8 cellular contexts compared by ENCODE assay signal in genomic region chr5:372911-373709, GRCh38.
A peak's percentile ranks its signal among the peaks of the same experiment; 100 is the strongest.
DNase-seq lines count a peak whose midpoint lies in the region; ATAC-seq and TF ChIP-seq lines count a peak whose summit lies in the region.

No MANE protein-coding gene starts in this region.

- peak overlapping the region; percentile 96 for H3K27ac Mint-ChIP-seq in T-helper 2 cell treated with Interferon-gamma antibody and Interleukin-4, amounts not matched to agents 5 μg/mL and 100 μg/mL, for 36 hours

- POLR2A ChIA-PET in GM10248 (lab: Yijun Ruan, JAX): no interaction called here

- TF ChIP-seq CTCF in GM10248 (IDR thresholded peaks at IDR 0.05; ENCODE audit: control extremely low read depth, extremely low read depth, low read depth, missing control alignments): no peak

- peak; percentile 59 to 93 (median 87) for DNase-seq in NCI-H1417 (lab: John Stamatoyannopoulos, UW)
- no peak for DNase-seq in NCI-H1417 treated with DMSO at 0.1 percent for 48 hours (lab: John Stamatoyannopoulos, UW)
- peak; percentile 8 for DNase-seq in T-helper 2 cell treated with Interferon-gamma antibody and Interleukin-4, amounts not matched to agents 5 μg/mL and 100 μg/mL, for 36 hours (ENCODE audit: low spot score)
- no peak for DNase-seq in GM10248 (ENCODE audit: extremely low spot score)
- DNase-seq in Kasumi-1 (lab: John Stamatoyannopoulos, UW): no peak

- no peaks in the 10 kb centered on the region for H3K9me3 Mint-ChIP-seq in T-helper 2 cell treated with Interferon-gamma antibody and Interleukin-4, amounts not matched to agents 5 μg/mL and 100 μg/mL, for 36 hours

- peaks cover 66% of the 10 kb centered on the region for H3K4me1 Mint-ChIP-seq in T-helper 2 cell treated with Interferon-gamma antibody and Interleukin-4, amounts not matched to agents 5 μg/mL and 100 μg/mL, for 36 hours (ENCODE audit: low read depth)

- CTCF ChIA-PET in GM10248 (lab: Yijun Ruan, JAX): interaction anchor here (1.0 to 1.7 kb wide), 2 partner anchors 30 to 56 kb away, joined by 3 to 7 read pairs; no protein-coding TSS in a partner anchor

- no peaks in the 10 kb centered on the region for H3K9me3 ChIP-seq in iPS-18c (ENCODE audit: control insufficient read depth, insufficient read depth, low read length)

- peak overlapping the region; percentile 80 for H3K4me3 Mint-ChIP-seq in T-helper 2 cell treated with Interferon-gamma antibody and Interleukin-4, amounts not matched to agents 5 μg/mL and 100 μg/mL, for 36 hours

- H3K27me3 Mint-ChIP-seq in T-helper 2 cell treated with Interferon-gamma antibody and Interleukin-4, amounts not matched to agents 5 μg/mL and 100 μg/mL, for 36 hours (ENCODE audit: low read depth): no peaks in the 10 kb centered on the region

- H3K36me3 Mint-ChIP-seq in T-helper 2 cell treated with Interferon-gamma antibody and Interleukin-4, amounts not matched to agents 5 μg/mL and 100 μg/mL, for 36 hours (ENCODE audit: low read depth): peaks cover 33% of the 10 kb centered on the region

- H3K4me3 ChIP-seq in iPS-18c (ENCODE audit: insufficient read depth, low read depth, low read length): peak overlapping the region; percentile 34; the same call in 1 of the 2 replicates

- peak; percentile 1 for ATAC-seq in HG02623 (IDR thresholded peaks at IDR 0.05; ENCODE audit: unreplicated experiment)
- ATAC-seq in GM19035 (IDR thresholded peaks at IDR 0.05; ENCODE audit: unreplicated experiment): no peak

Comparison
In these comparisons a context has a peak if more than half of its experiments do, and no peak if none do; other contexts are left out.
1. DNase-seq: peak in NCI-H1417 (3 of 3) and T-helper 2 cell treated with Interferon-gamma antibody and Interleukin-4, amounts not matched to agents 5 μg/mL and 100 μg/mL, for 36 hours (single experiment); none in NCI-H1417 treated with DMSO at 0.1 percent for 48 hours (single experiment), GM10248 (single experiment) and Kasumi-1 (0 of 2).